In genomic region chr18:44458777-44459176, GRCh38 we compare ENCODE assay signal across 16 cellular contexts.
A peak's percentile ranks its signal among the peaks of the same experiment; 100 is the strongest.
DNase-seq lines count a peak whose midpoint lies in the region; TF ChIP-seq lines count a peak whose summit lies in the region.
"Had no signal": no experiment of that assay in that cellular context is flagged by ENCODE, and none has a peak within 500 bp of the region (broad histone marks: within the 10 kb centered on the region; RNA-seq: fewer than 3 reads in every experiment).

No MANE protein-coding gene starts in this region.

- TF ChIP-seq CTCF in endodermal cell (conservative IDR thresholded peaks at IDR 0.05): peak; percentile 23
- no peak for TF ChIP-seq CTCF in Calu3 (IDR thresholded peaks at IDR 0.05; ENCODE audit: unreplicated experiment)

- no peak overlapping the region for H3K9ac ChIP-seq in endodermal cell (ENCODE audit: extremely low read depth, low read length, poor library complexity, severe bottlenecking)

- no peak overlapping the region for H3K4me3 ChIP-seq in endodermal cell (ENCODE audit: low read length)
- H3K4me3 ChIP-seq: GM23338, K562 had no signal

- CTCF ChIA-PET in Calu3 (lab: Charles Lee): no interaction called here

- intact Hi-C loops in Calu3 (cut with micrococcal nuclease; ENCODE audit: unreplicated experiment): no loop called here

- H3K9me3 Mint-ChIP-seq in endodermal cell: no peaks in the 10 kb centered on the region
- no peaks in the 10 kb centered on the region for H3K9me3 Mint-ChIP-seq in Calu3 (ENCODE audit: low read depth, unreplicated experiment)
- H3K9me3 Mint-ChIP-seq: GM23338, nephron had no signal

- peak; percentile 51 for DNase-seq in DMS53 (lab: John Stamatoyannopoulos, UW)
- DNase-seq in NCI-H226: peak; percentile 60
- no peak for DNase-seq in endodermal cell
- peak; percentile 59 for DNase-seq in myocyte (ENCODE audit: low read depth)
- no peak for DNase-seq in activated CD8-positive, alpha-beta memory T cell treated with anti-CD3 and anti-CD28 coated beads for 24 hours
- no peak for DNase-seq in putamen (ENCODE audit: low spot score)
- DNase-seq in cerebellar nuclear complex (lab: John Stamatoyannopoulos, UW): no peak
- DNase-seq in Calu3: no peak
- DNase-seq: activated CD4-positive, alpha-beta T cell treated with anti-CD3 and anti-CD28 coated beads, Interleukin-2, amount 50 U/mL, for 4 hours; effector CD8-positive, alpha-beta T cell; kidney; NCI-H2081 treated with DMSO at 0.1 percent for 48 hours had no signal

- H3K4me1 Mint-ChIP-seq in endodermal cell (no peaks in the 10 kb centered on the region), Calu3 (ENCODE audit: low read depth, unreplicated experiment) (no peaks in the 10 kb centered on the region)
- H3K4me1 Mint-ChIP-seq: GM23338 had no signal

- H3K27me3 ChIP-seq in endodermal cell (ENCODE audit: control insufficient read depth, insufficient read depth, low read length, poor library complexity, severe bottlenecking): peaks cover 4% of the 10 kb centered on the region

- H3K27me3 Mint-ChIP-seq in endodermal cell (ENCODE audit: insufficient read depth) (peaks cover 5% of the 10 kb centered on the region), Calu3 (ENCODE audit: unreplicated experiment) (no peaks in the 10 kb centered on the region)
- H3K27me3 Mint-ChIP-seq: activated naive CD8-positive, alpha-beta T cell had no signal

- no peak overlapping the region for H3K27ac ChIP-seq in endodermal cell (ENCODE audit: low read depth, low read length)

- H3K4me3 Mint-ChIP-seq in endodermal cell (no peak overlapping the region), Calu3 (ENCODE audit: low read depth, unreplicated experiment) (no peak overlapping the region)
- H3K4me3 Mint-ChIP-seq: activated naive CD8-positive, alpha-beta T cell; GM23338; nephron had no signal

- no TSS peak for BruUV-seq in Calu3 (replicated peaks; lab: Mats Ljungman, UMichigan)

- H3K36me3 Mint-ChIP-seq in endodermal cell (ENCODE audit: low read depth): no peaks in the 10 kb centered on the region
- H3K36me3 Mint-ChIP-seq in Calu3 (ENCODE audit: insufficient read depth, unreplicated experiment): no peaks in the 10 kb centered on the region
- H3K36me3 Mint-ChIP-seq: activated naive CD8-positive, alpha-beta T cell had no signal

- H3K4me1 ChIP-seq in endodermal cell (ENCODE audit: control insufficient read depth, insufficient read depth, low read length): no peaks in the 10 kb centered on the region

- H3K27ac Mint-ChIP-seq in endodermal cell (no peak overlapping the region), Calu3 (ENCODE audit: unreplicated experiment) (no peak overlapping the region)
- H3K27ac Mint-ChIP-seq: activated naive CD8-positive, alpha-beta T cell; GM23338; nephron had no signal

- no peaks in the 10 kb centered on the region for H3K36me3 ChIP-seq in endodermal cell (ENCODE audit: control insufficient read depth, insufficient read depth, low read length)

- no peaks in the 10 kb centered on the region for H3K9me3 ChIP-seq in endodermal cell (ENCODE audit: control insufficient read depth, low read length)

- WGBS in endodermal cell (ENCODE audit: insufficient coverage in 1 of 2, insufficient read length in 1 of 2), 2 experiments: 82 to 88% methylated on average over 1 of the region's 2 CpGs

Comparison
In these comparisons a context has a peak if more than half of its experiments do, and no peak if none do; other contexts are left out.
1. DNase-seq: peak in DMS53 (single experiment), NCI-H226 (single experiment) and myocyte (single experiment); none in endodermal cell (single experiment), activated CD8-positive, alpha-beta memory T cell treated with anti-CD3 and anti-CD28 coated beads for 24 hours (single experiment), putamen (single experiment), cerebellar nuclear complex (0 of 2) and Calu3 (single experiment).